17 cellular contexts compared by ENCODE assay signal in the genomic region with DNA sequence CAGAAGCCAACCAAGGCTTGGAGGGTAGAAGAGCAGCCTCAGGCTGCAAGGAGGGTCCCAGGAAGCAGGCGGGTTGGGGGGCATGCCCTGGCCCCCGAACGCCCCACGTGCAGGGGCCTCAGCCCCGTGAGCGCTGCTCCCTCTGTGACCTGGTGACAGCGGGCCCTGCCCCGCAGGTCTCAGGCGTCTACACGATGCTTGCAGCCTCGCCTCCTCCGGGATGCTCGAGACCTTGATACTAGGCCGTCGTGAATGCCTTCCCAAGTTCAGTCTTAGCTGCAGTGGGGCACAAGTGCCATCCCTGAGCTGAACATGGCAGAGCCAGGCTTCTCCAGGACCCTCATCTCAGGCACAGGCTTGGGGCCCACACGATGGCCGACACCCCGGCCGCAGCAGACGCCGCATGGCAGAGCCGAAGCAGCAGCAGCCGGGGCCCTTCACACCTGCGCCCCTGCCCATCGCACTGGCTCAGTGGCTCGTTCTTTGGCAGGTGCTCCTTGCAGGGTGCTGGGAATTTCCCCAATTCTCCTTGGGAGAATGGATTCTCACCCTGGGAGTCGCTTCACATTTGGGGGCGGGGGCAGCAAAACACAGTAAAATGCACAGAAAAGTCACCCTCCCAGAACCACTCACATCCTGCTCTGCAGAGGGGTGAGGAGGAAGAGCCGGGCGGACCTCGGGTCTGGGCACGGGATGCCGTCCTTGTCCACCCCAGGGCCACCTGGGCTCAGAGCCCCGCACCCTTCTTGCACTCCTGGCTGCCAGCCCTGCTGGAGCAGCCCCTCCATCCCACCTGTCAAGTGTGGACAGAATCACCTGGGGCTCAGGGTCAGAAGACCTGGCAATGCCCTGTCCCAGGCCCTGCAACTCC.
DNase-seq lines count a peak whose midpoint lies in the region; ATAC-seq and TF ChIP-seq lines count a peak whose summit lies in the region.
"Had no signal": no experiment of that assay in that cellular context is flagged by ENCODE, and none has a peak within 500 bp of the region (broad histone marks: within the 10 kb centered on the region; RNA-seq: fewer than 3 reads in every experiment).

No MANE protein-coding gene starts in this region.

- DNase-seq in activated naive CD8-positive, alpha-beta T cell treated with anti-CD3 and anti-CD28 coated beads, Interleukin-2, amount 10 ng/mL, durations not matched to agents 7 days and 5 days: peak; percentile 19
- DNase-seq in activated naive CD8-positive, alpha-beta T cell treated with anti-CD3 and anti-CD28 coated beads for 36 hours: no peak
- peak; percentile 34 for DNase-seq in activated CD8-positive, alpha-beta memory T cell treated with anti-CD3 and anti-CD28 coated beads, Interleukin-2, amount 10 ng/mL, durations not matched to agents 7 days and 5 days
- DNase-seq in neuronal stem cell (ENCODE audit: low spot score) (no peak), type B pancreatic cell (ENCODE audit: extremely low spot score, unreplicated experiment) (peak; percentile 64), thyroid gland (no peak), EL (no peak)
- DNase-seq: activated CD4-positive, alpha-beta T cell treated with anti-CD3 and anti-CD28 coated beads for 1 hour; GOT3; immature natural killer cell; KBM-7; mesenchymal stem cell; NCI-H226; T1000 had no signal

- H2AK5ac ChIP-seq in neuronal stem cell (ENCODE audit: low read depth, low read length): peak overlapping the region; percentile 97

- peak overlapping the region; percentile 68 for H2BK120ac ChIP-seq in neuronal stem cell (ENCODE audit: low read depth, low read length)

- H3K23ac ChIP-seq in neuronal stem cell (ENCODE audit: low read depth, low read length, poor library complexity): peak overlapping the region; percentile 35

- H3K27ac ChIP-seq in neuronal stem cell (replicated peaks; ENCODE audit: low read length): no peak overlapping the region
- H3K27ac ChIP-seq in thyroid gland: no peak overlapping the region
- H3K27ac ChIP-seq: A549, transverse colon had no signal

- peak overlapping the region; percentile 90 for H2BK15ac ChIP-seq in neuronal stem cell (ENCODE audit: low read length)

- H3K9me3 ChIP-seq in neuronal stem cell (replicated peaks in 1 of 2; ENCODE audit: control insufficient read depth in 2 of 2, insufficient read depth in 1 of 2, low read depth in 1 of 2, low read length in 2 of 2): peaks cover 0 to 3% of the 10 kb centered on the region in 2 donors
- H3K9me3 ChIP-seq in thyroid gland: no peaks in the 10 kb centered on the region
- H3K9me3 ChIP-seq: A549, transverse colon had no signal

- ATAC-seq in activated naive CD8-positive, alpha-beta T cell treated with anti-CD3 and anti-CD28 coated beads, Interleukin-2, amount 10 ng/mL, durations not matched to agents 7 days and 5 days (ENCODE audit: low read depth): no peak
- ATAC-seq in activated CD8-positive, alpha-beta memory T cell treated with anti-CD3 and anti-CD28 coated beads, Interleukin-2, amount 10 ng/mL, durations not matched to agents 7 days and 5 days: no peak
- ATAC-seq in HG02642 (IDR thresholded peaks at IDR 0.05; ENCODE audit: poor library complexity, unreplicated experiment): no peak

- H3K36me3 Mint-ChIP-seq in activated naive CD8-positive, alpha-beta T cell treated with anti-CD3 and anti-CD28 coated beads, Interleukin-2, amount 10 ng/mL, durations not matched to agents 7 days and 5 days: no peaks in the 10 kb centered on the region
- no peaks in the 10 kb centered on the region for H3K36me3 Mint-ChIP-seq in activated naive CD8-positive, alpha-beta T cell treated with anti-CD3 and anti-CD28 coated beads for 36 hours
- no peaks in the 10 kb centered on the region for H3K36me3 Mint-ChIP-seq in activated CD8-positive, alpha-beta memory T cell treated with anti-CD3 and anti-CD28 coated beads, Interleukin-2, amount 10 ng/mL, durations not matched to agents 7 days and 5 days
- no peaks in the 10 kb centered on the region for H3K36me3 Mint-ChIP-seq in type B pancreatic cell
- H3K36me3 Mint-ChIP-seq: immature natural killer cell had no signal

- peak overlapping the region; percentile 76 for H3K14ac ChIP-seq in neuronal stem cell (ENCODE audit: low read length)

- H3K27ac Mint-ChIP-seq in activated naive CD8-positive, alpha-beta T cell treated with anti-CD3 and anti-CD28 coated beads, Interleukin-2, amount 10 ng/mL, durations not matched to agents 7 days and 5 days: no peak overlapping the region
- no peak overlapping the region for H3K27ac Mint-ChIP-seq in activated naive CD8-positive, alpha-beta T cell treated with anti-CD3 and anti-CD28 coated beads for 36 hours
- no peak overlapping the region for H3K27ac Mint-ChIP-seq in activated CD8-positive, alpha-beta memory T cell treated with anti-CD3 and anti-CD28 coated beads, Interleukin-2, amount 10 ng/mL, durations not matched to agents 7 days and 5 days
- peak overlapping the region; percentile 86 for H3K27ac Mint-ChIP-seq in type B pancreatic cell
- H3K27ac Mint-ChIP-seq: immature natural killer cell had no signal

- peak overlapping the region; percentile 71 for H2BK5ac ChIP-seq in neuronal stem cell (ENCODE audit: low read length)

- H3K4me1 Mint-ChIP-seq in activated naive CD8-positive, alpha-beta T cell treated with anti-CD3 and anti-CD28 coated beads, Interleukin-2, amount 10 ng/mL, durations not matched to agents 7 days and 5 days: peaks cover 5% of the 10 kb centered on the region
- no peaks in the 10 kb centered on the region for H3K4me1 Mint-ChIP-seq in activated naive CD8-positive, alpha-beta T cell treated with anti-CD3 and anti-CD28 coated beads for 36 hours
- no peaks in the 10 kb centered on the region for H3K4me1 Mint-ChIP-seq in activated CD8-positive, alpha-beta memory T cell treated with anti-CD3 and anti-CD28 coated beads, Interleukin-2, amount 10 ng/mL, durations not matched to agents 7 days and 5 days
- H3K4me1 Mint-ChIP-seq in type B pancreatic cell (ENCODE audit: unreplicated experiment): peaks cover 20% of the 10 kb centered on the region

- peak overlapping the region; percentile 88 for H3K18ac ChIP-seq in neuronal stem cell (ENCODE audit: low read length)

- TF ChIP-seq CTCF in type B pancreatic cell (conservative IDR thresholded peaks at IDR 0.05) (no peak), thyroid gland (IDR thresholded peaks at IDR 0.05) (no peak)

- H3K4me1 ChIP-seq in neuronal stem cell (ENCODE audit: control insufficient read depth in 2 of 2, insufficient read depth in 1 of 2, low read depth in 1 of 2, low read length in 2 of 2) (peaks cover 0 to 10% of the 10 kb centered on the region in 2 donors), thyroid gland (peaks cover 6 to 35% of the 10 kb centered on the region in 2 donors)
- H3K4me1 ChIP-seq: A549 had no signal

- no peaks in the 10 kb centered on the region for H3K79me1 ChIP-seq in neuronal stem cell (ENCODE audit: low read depth, low read length)

- no peaks in the 10 kb centered on the region for H3K9me3 Mint-ChIP-seq in activated naive CD8-positive, alpha-beta T cell treated with anti-CD3 and anti-CD28 coated beads, Interleukin-2, amount 10 ng/mL, durations not matched to agents 7 days and 5 days
- no peaks in the 10 kb centered on the region for H3K9me3 Mint-ChIP-seq in activated naive CD8-positive, alpha-beta T cell treated with anti-CD3 and anti-CD28 coated beads for 36 hours
- H3K9me3 Mint-ChIP-seq in activated CD8-positive, alpha-beta memory T cell treated with anti-CD3 and anti-CD28 coated beads, Interleukin-2, amount 10 ng/mL, durations not matched to agents 7 days and 5 days (ENCODE audit: low read depth): no peaks in the 10 kb centered on the region
- H3K9me3 Mint-ChIP-seq in type B pancreatic cell: no peaks in the 10 kb centered on the region
- H3K9me3 Mint-ChIP-seq: immature natural killer cell had no signal

- no peaks in the 10 kb centered on the region for H3K27me3 Mint-ChIP-seq in activated naive CD8-positive, alpha-beta T cell treated with anti-CD3 and anti-CD28 coated beads, Interleukin-2, amount 10 ng/mL, durations not matched to agents 7 days and 5 days
- H3K27me3 Mint-ChIP-seq in activated naive CD8-positive, alpha-beta T cell treated with anti-CD3 and anti-CD28 coated beads for 36 hours: no peaks in the 10 kb centered on the region
- H3K27me3 Mint-ChIP-seq in activated CD8-positive, alpha-beta memory T cell treated with anti-CD3 and anti-CD28 coated beads, Interleukin-2, amount 10 ng/mL, durations not matched to agents 7 days and 5 days: peaks cover 3% of the 10 kb centered on the region
- H3K27me3 Mint-ChIP-seq in type B pancreatic cell: peaks cover 4% of the 10 kb centered on the region

- H3K4me2 ChIP-seq in neuronal stem cell (ENCODE audit: insufficient read depth, low read length, poor library complexity, severe bottlenecking): no peak overlapping the region
- H3K4me2 ChIP-seq: A549 had no signal

- no peak for TF ChIP-seq POLR2A in thyroid gland (IDR thresholded peaks at IDR 0.05)

- H4K91ac ChIP-seq in neuronal stem cell (ENCODE audit: low read depth, low read length, poor library complexity): no peak overlapping the region

- H2AFZ ChIP-seq in neuronal stem cell (ENCODE audit: low read length): no peak overlapping the region

- intact Hi-C loops in thyroid gland (cut with DNase I): no loop called here

- H2BK12ac ChIP-seq in neuronal stem cell (ENCODE audit: low read length): peak overlapping the region; percentile 47

- no peak overlapping the region for H3K4me3 ChIP-seq in neuronal stem cell (ENCODE audit: low read length in 2 of 2)
- no peak overlapping the region for H3K4me3 ChIP-seq in thyroid gland (replicated peaks in 1 of 3)
- H3K4me3 ChIP-seq: A549, transverse colon had no signal

- no peak overlapping the region for H4K8ac ChIP-seq in neuronal stem cell (ENCODE audit: low read depth, low read length)

- H3K36me3 ChIP-seq in neuronal stem cell (replicated peaks in 1 of 2; ENCODE audit: control insufficient read depth in 2 of 2, insufficient read depth in 2 of 2, low read length in 2 of 2) (no peaks in the 10 kb centered on the region), thyroid gland (no peaks in the 10 kb centered on the region)
- H3K36me3 ChIP-seq: transverse colon had no signal

- peaks cover 0 to 23% (median 0%) of the 10 kb centered on the region in 3 experiments for H3K27me3 ChIP-seq in neuronal stem cell (ENCODE audit: control insufficient read depth in 3 of 3, insufficient read depth in 3 of 3, low read depth in 1 of 3, low read length in 3 of 3)
- no peaks in the 10 kb centered on the region for H3K27me3 ChIP-seq in thyroid gland
- H3K27me3 ChIP-seq: transverse colon had no signal

- no peak overlapping the region for H3K4me3 Mint-ChIP-seq in activated naive CD8-positive, alpha-beta T cell treated with anti-CD3 and anti-CD28 coated beads, Interleukin-2, amount 10 ng/mL, durations not matched to agents 7 days and 5 days
- no peak overlapping the region for H3K4me3 Mint-ChIP-seq in activated naive CD8-positive, alpha-beta T cell treated with anti-CD3 and anti-CD28 coated beads for 36 hours
- no peak overlapping the region for H3K4me3 Mint-ChIP-seq in activated CD8-positive, alpha-beta memory T cell treated with anti-CD3 and anti-CD28 coated beads, Interleukin-2, amount 10 ng/mL, durations not matched to agents 7 days and 5 days
- no peak overlapping the region for H3K4me3 Mint-ChIP-seq in type B pancreatic cell
- H3K4me3 Mint-ChIP-seq: immature natural killer cell had no signal

- H3K4ac ChIP-seq in neuronal stem cell (ENCODE audit: low read length): peak overlapping the region; percentile 94

- no peak overlapping the region for H3K9ac ChIP-seq in neuronal stem cell (ENCODE audit: low read depth, low read length, poor library complexity)

- CTCF ChIA-PET in activated CD8-positive, alpha-beta memory T cell treated with anti-CD3 and anti-CD28 coated beads, Interleukin-2, amount 10 ng/mL, durations not matched to agents 7 days and 5 days (lab: Charles Lee): no interaction called here

- POLR2A ChIA-PET in activated naive CD8-positive, alpha-beta T cell treated with anti-CD3 and anti-CD28 coated beads, Interleukin-2, amount 10 ng/mL, durations not matched to agents 7 days and 5 days (lab: Charles Lee): no interaction called here

- no CpG with 5 or more reads among the region's 34 CpGs for WGBS in neuronal stem cell (ENCODE audit: extremely low coverage in 2 of 2, insufficient read length in 2 of 2, insufficient replicate concordance in 1 of 2), 2 donors
- WGBS in thyroid gland, 2 donors: 88 to 93% methylated on average over 22 to 28 of the region's 34 CpGs

Comparison
In these comparisons a context has a peak if more than half of its experiments do, and no peak if none do; other contexts are left out.
1. DNase-seq: peak in activated naive CD8-positive, alpha-beta T cell treated with anti-CD3 and anti-CD28 coated beads, Interleukin-2, amount 10 ng/mL, durations not matched to agents 7 days and 5 days (single experiment), activated CD8-positive, alpha-beta memory T cell treated with anti-CD3 and anti-CD28 coated beads, Interleukin-2, amount 10 ng/mL, durations not matched to agents 7 days and 5 days (single experiment) and type B pancreatic cell (single experiment); none in activated naive CD8-positive, alpha-beta T cell treated with anti-CD3 and anti-CD28 coated beads for 36 hours (single experiment), neuronal stem cell (single experiment), thyroid gland (0 of 2) and EL (single experiment).